ENCODE assay signal across 22 cellular contexts in genomic region chr5:103217101-103217500, GRCh38.
"Had no signal": no experiment of that assay in that cellular context is flagged by ENCODE, and none has a peak within 500 bp of the region (broad histone marks: within the 10 kb centered on the region; RNA-seq: fewer than 3 reads in every experiment).

No MANE protein-coding gene starts in this region.

- H3K4me1 Mint-ChIP-seq: neural progenitor cell had no signal

- H3K4me3 Mint-ChIP-seq: activated CD4-positive, alpha-beta T cell treated with anti-CD3 and anti-CD28 coated beads, Interleukin-2, amount 10 ng/mL, durations not matched to agents 24 days and 14 days; activated CD8-positive, alpha-beta T cell treated with anti-CD3 and anti-CD28 coated beads, Interleukin-2, amount 10 ng/mL, durations not matched to agents 7 days and 5 days; activated T-cell treated with anti-CD3 and anti-CD28 coated beads, Interleukin-2, amount 50 U/mL, for 4 hours; endodermal cell; naive thymus-derived CD4-positive, alpha-beta T cell; neural progenitor cell had no signal

- ATAC-seq: activated CD8-positive, alpha-beta T cell treated with anti-CD3 and anti-CD28 coated beads, Interleukin-2, amount 10 ng/mL, durations not matched to agents 7 days and 5 days; activated T-cell treated with anti-CD3 and anti-CD28 coated beads, Interleukin-2, amount 50 U/mL, for 4 hours; gastrocnemius medialis; heart left ventricle; mucosa of descending colon; naive thymus-derived CD4-positive, alpha-beta T cell had no signal

- H3K36me3 Mint-ChIP-seq: neural progenitor cell had no signal

- H3K36me3 ChIP-seq: ascending aorta, gastrocnemius medialis, heart left ventricle, neural progenitor cell, prostate gland, right atrium auricular region, tibial nerve, uterus had no signal

- DNase-seq: activated CD4-positive, alpha-beta T cell treated with anti-CD3 and anti-CD28 coated beads, Interleukin-2, amount 10 ng/mL, durations not matched to agents 24 days and 14 days; activated CD8-positive, alpha-beta T cell treated with anti-CD3 and anti-CD28 coated beads, Interleukin-2, amount 10 ng/mL, durations not matched to agents 7 days and 5 days; activated effector memory CD4-positive, alpha-beta T cell treated with anti-CD3 and anti-CD28 coated beads, Interleukin-2, amount 50 U/mL, for 16 hours; activated naive CD4-positive, alpha-beta T cell treated with anti-CD3 and anti-CD28 coated beads, Interleukin-2, amount 50 U/mL, for 16 hours; activated T-cell treated with anti-CD3 and anti-CD28 coated beads, Interleukin-2, amount 50 U/mL, for 4 hours; dorsolateral prefrontal cortex; endodermal cell; gastrocnemius medialis; heart left ventricle; mesenchymal stem cell; mucosa of descending colon; naive thymus-derived CD4-positive, alpha-beta T cell; stimulated activated CD4-positive, alpha-beta T cell treated with anti-CD3 and anti-CD28 coated beads, Interleukin-2, amount 100 ng/mL, for 24 hours; stimulated activated naive CD4-positive, alpha-beta T cell treated with Interleukin-2 at 50 U/mL for 16 hours; substantia nigra; T1000; uterus had no signal

- H3K9me3 Mint-ChIP-seq: activated T-cell treated with anti-CD3 and anti-CD28 coated beads, Interleukin-2, amount 50 U/mL, for 4 hours had no signal

- H3K27ac Mint-ChIP-seq: activated CD4-positive, alpha-beta T cell treated with anti-CD3 and anti-CD28 coated beads, Interleukin-2, amount 10 ng/mL, durations not matched to agents 24 days and 14 days; activated CD8-positive, alpha-beta T cell treated with anti-CD3 and anti-CD28 coated beads, Interleukin-2, amount 10 ng/mL, durations not matched to agents 7 days and 5 days; endodermal cell; naive thymus-derived CD4-positive, alpha-beta T cell; neural progenitor cell had no signal

- H3K4me3 ChIP-seq: ascending aorta, dorsolateral prefrontal cortex, gastrocnemius medialis, heart left ventricle, mucosa of descending colon, neural progenitor cell, prostate gland, right atrium auricular region, tibial nerve, uterus had no signal

- H3K4me1 ChIP-seq: ascending aorta, gastrocnemius medialis, neural progenitor cell, prostate gland, right atrium auricular region, tibial nerve, uterus had no signal

- H3K9me3 ChIP-seq: ascending aorta, gastrocnemius medialis, heart left ventricle, mucosa of descending colon, prostate gland, right atrium auricular region, tibial nerve, uterus had no signal

- H3K27me3 ChIP-seq: ascending aorta, dorsolateral prefrontal cortex, gastrocnemius medialis, heart left ventricle, neural progenitor cell, right atrium auricular region, tibial nerve, uterus had no signal

- H3K27ac ChIP-seq: ascending aorta, dorsolateral prefrontal cortex, gastrocnemius medialis, heart left ventricle, neural progenitor cell, prostate gland, right atrium auricular region, tibial nerve, uterus had no signal
